Comparison of ENCODE assay signal across 10 cellular contexts in genomic region chr3:69203631-69204314, GRCh38.
DNase-seq lines count a peak whose midpoint lies in the region; ATAC-seq, FAIRE-seq and TF ChIP-seq lines count a peak whose summit lies in the region.
"Had no signal": no experiment of that assay in that cellular context is flagged by ENCODE, and none has a peak within 500 bp of the region (broad histone marks: within the 10 kb centered on the region; RNA-seq: fewer than 3 reads in every experiment).

No MANE protein-coding gene starts in this region.

- peak; percentile 8 for ATAC-seq in GM19395 (IDR thresholded peaks at IDR 0.05; ENCODE audit: unreplicated experiment)
- peak; percentile 8 for ATAC-seq in HG03280 (IDR thresholded peaks at IDR 0.05; ENCODE audit: unreplicated experiment)
- ATAC-seq in HG03457 (IDR thresholded peaks at IDR 0.05; ENCODE audit: unreplicated experiment), result no peak
- no peak for ATAC-seq in body of pancreas

- H3K27ac ChIP-seq in CD8-positive, alpha-beta memory T cell (ENCODE audit: low read depth, low read length), result no peak overlapping the region
- H3K27ac ChIP-seq in endothelial cell of umbilical vein (ENCODE audit: insufficient read depth, low read depth, low read length) (peak overlapping the region; percentile 68), GM23248 (no peak overlapping the region), body of pancreas (peak overlapping the region in 2 of 4 donors; percentile 26 to 31)

- no peak overlapping the region for H3K4me3 ChIP-seq in CD8-positive, alpha-beta memory T cell (ENCODE audit: low read length)
- no peak overlapping the region for H3K4me3 ChIP-seq in endothelial cell of umbilical vein (replicated peaks in 1 of 3; ENCODE audit: insufficient read depth in 1 of 3, low read depth in 1 of 3, low read length in 3 of 3)
- H3K4me3 ChIP-seq in GM23248, result no peak overlapping the region
- H3K4me3 ChIP-seq in body of pancreas, result no peak overlapping the region

- intact Hi-C loops in endothelial cell of umbilical vein (cut with micrococcal nuclease) (no loop called here), body of pancreas (cut with DNase I) (no loop called here)

- no peak overlapping the region for H3K4me2 ChIP-seq in endothelial cell of umbilical vein (ENCODE audit: insufficient read depth, low read length)
- no peak overlapping the region for H3K4me2 ChIP-seq in GM23248 (ENCODE audit: unreplicated experiment)

- no peaks in the 10 kb centered on the region for H3K9me1 ChIP-seq in endothelial cell of umbilical vein (replicated peaks; ENCODE audit: control insufficient read depth, extremely low read depth, insufficient read depth, low read length)

- CTCF ChIA-PET in CD8-positive, alpha-beta memory T cell (lab: Charles Lee), result interaction anchor here (1.8 kb wide), 1 partner anchor 42 kb away, joined by 8 read pairs; no protein-coding TSS in a partner anchor
- CTCF ChIA-PET in endothelial cell of umbilical vein (lab: Charles Lee), result interaction anchor here (0.7 kb wide), 1 partner anchor 19 kb away, joined by 3 read pairs; no protein-coding TSS in a partner anchor

- no peaks in the 10 kb centered on the region for H3K9me2 ChIP-seq in GM23248 (ENCODE audit: insufficient read depth)

- no peaks in the 10 kb centered on the region for H3K9me3 ChIP-seq in CD8-positive, alpha-beta memory T cell (ENCODE audit: low read length)
- no peaks in the 10 kb centered on the region for H3K9me3 ChIP-seq in endothelial cell of umbilical vein (replicated peaks; ENCODE audit: control insufficient read depth, insufficient read depth, low read length)
- H3K9me3 ChIP-seq in GM23248 (ENCODE audit: low read depth), result no peaks in the 10 kb centered on the region
- H3K9me3 ChIP-seq in body of pancreas, result no peaks in the 10 kb centered on the region

- 71 to 76% methylated on average over 5 of the region's 5 CpGs for WGBS in GM23248 (ENCODE audit: low coverage in 1 of 2, low lambda C conversion rate in 2 of 2, missing lambda C conversion rate in 2 of 2), 2 experiments
- WGBS in body of pancreas, 2 donors, result 50 to 55% methylated on average over 5 of the region's 5 CpGs

- FAIRE-seq in endothelial cell of umbilical vein (lab: Jason Lieb, UNC) (no peak), frontal cortex (lab: Jason Lieb, UNC) (no peak)

- TF ChIP-seq CTCF in endothelial cell of umbilical vein (IDR thresholded peaks at IDR 0.05; ENCODE audit: extremely low read depth in 1 of 2, insufficient read depth in 1 of 2, low read depth in 1 of 2, low read length in 2 of 2) (no peak), body of pancreas (IDR thresholded peaks at IDR 0.05) (no peak)

- H3K9ac ChIP-seq in endothelial cell of umbilical vein (replicated peaks; ENCODE audit: extremely low read depth, insufficient read depth, low read length), result no peak overlapping the region
- no peak overlapping the region for H3K9ac ChIP-seq in GM23248

- H3F3A ChIP-seq in GM23248 (ENCODE audit: insufficient read depth), result no peaks in the 10 kb centered on the region

- dilution Hi-C loops in endothelial cell of umbilical vein (cut with MboI; ENCODE audit: extremely low pct_ligation_motif_present, low sequenced_read_pairs), result no loop called here

- no peak for DNase-seq in CD8-positive, alpha-beta memory T cell
- DNase-seq in endothelial cell of umbilical vein (ENCODE audit: low read depth, low spot score) (no peak), frontal cortex (ENCODE audit: low spot score in 2 of 2) (no peak), GM23248 (no peak), body of pancreas (no peak)
- DNase-seq: cortex of kidney, DND-41 had no signal

- POLR2A ChIA-PET in CD8-positive, alpha-beta memory T cell (lab: Charles Lee), result no interaction called here
- POLR2A ChIA-PET in endothelial cell of umbilical vein (lab: Charles Lee), result no interaction called here

- H3K27ac Mint-ChIP-seq in CD8-positive, alpha-beta memory T cell, result peak overlapping the region in 6 of 8 donors; percentile 48 to 72 (median 62)

- no peaks in the 10 kb centered on the region for H4K20me1 ChIP-seq in endothelial cell of umbilical vein (replicated peaks; ENCODE audit: control insufficient read depth, extremely low read depth, insufficient read depth, low read length)
- H4K20me1 ChIP-seq in GM23248 (ENCODE audit: insufficient read depth), result no peaks in the 10 kb centered on the region

- H2AFZ ChIP-seq in endothelial cell of umbilical vein (ENCODE audit: low read depth, low read length) (no peak overlapping the region), GM23248 (no peak overlapping the region)

- no peaks in the 10 kb centered on the region for H3K27me3 ChIP-seq in CD8-positive, alpha-beta memory T cell (ENCODE audit: insufficient read depth, low read length, poor library complexity, severe bottlenecking)
- no peaks in the 10 kb centered on the region for H3K27me3 ChIP-seq in endothelial cell of umbilical vein (ENCODE audit: control insufficient read depth in 2 of 2, insufficient read depth in 2 of 2, low read length in 2 of 2)
- peaks cover 53% of the 10 kb centered on the region for H3K27me3 ChIP-seq in GM23248 (replicated peaks; ENCODE audit: insufficient read depth)
- H3K27me3 ChIP-seq in body of pancreas, result no peaks in the 10 kb centered on the region

- peaks cover 26 to 54% (median 48%) of the 10 kb centered on the region in 3 donors for H3K4me1 Mint-ChIP-seq in CD8-positive, alpha-beta memory T cell

- H3K9me3 Mint-ChIP-seq in CD8-positive, alpha-beta memory T cell, result no peaks in the 10 kb centered on the region

- no peaks in the 10 kb centered on the region for H3K27me3 Mint-ChIP-seq in CD8-positive, alpha-beta memory T cell

- no TSS peak for BruUV-seq in endothelial cell of umbilical vein (replicated peaks; lab: Mats Ljungman, UMichigan)

- H3K4me1 ChIP-seq in CD8-positive, alpha-beta memory T cell (ENCODE audit: insufficient read depth, low read length), result peaks cover 17% of the 10 kb centered on the region
- H3K4me1 ChIP-seq in endothelial cell of umbilical vein (ENCODE audit: control insufficient read depth, extremely low read depth, insufficient read depth, low read length) (peaks cover 35% of the 10 kb centered on the region), GM23248 (ENCODE audit: insufficient read depth) (no peaks in the 10 kb centered on the region), body of pancreas (peaks cover 11% of the 10 kb centered on the region)

- TF ChIP-seq POLR2A in endothelial cell of umbilical vein (IDR thresholded peaks at IDR 0.05; ENCODE audit: low read depth, low read length) (no peak), body of pancreas (IDR thresholded peaks at IDR 0.05) (no peak)

- H3K36me3 Mint-ChIP-seq in CD8-positive, alpha-beta memory T cell, result peaks cover 0 to 2% (median 0%) of the 10 kb centered on the region in 3 donors

- peak overlapping the region in 1 of 7 donors; percentile 34 for H3K4me3 Mint-ChIP-seq in CD8-positive, alpha-beta memory T cell

- no peaks in the 10 kb centered on the region for H3K79me2 ChIP-seq in endothelial cell of umbilical vein (ENCODE audit: control insufficient read depth, insufficient read depth, low read length)
- H3K79me2 ChIP-seq in GM23248 (ENCODE audit: insufficient read depth), result no peaks in the 10 kb centered on the region

- no peaks in the 10 kb centered on the region for H3K36me3 ChIP-seq in CD8-positive, alpha-beta memory T cell (ENCODE audit: insufficient read depth, low read length)
- H3K36me3 ChIP-seq in endothelial cell of umbilical vein (ENCODE audit: control insufficient read depth in 2 of 2, extremely low read depth in 1 of 2, insufficient read depth in 2 of 2, low read length in 2 of 2), result no peaks in the 10 kb centered on the region
- no peaks in the 10 kb centered on the region for H3K36me3 ChIP-seq in GM23248 (ENCODE audit: low read depth)
- no peaks in the 10 kb centered on the region for H3K36me3 ChIP-seq in body of pancreas (replicated peaks in 1 of 2; ENCODE audit: insufficient read depth in 1 of 2, low read depth in 2 of 2)

- in situ Hi-C loops in GM23248 (cut with MboI), result no loop called here

TF ChIP-seq in endothelial cell of umbilical vein, 7 proteins besides CTCF, POLR2A, EP300 and RAD21:
- TF ChIP-seq POLR2AphosphoS5 (IDR thresholded peaks at IDR 0.05; ENCODE audit: insufficient read depth, low read depth, low read length), result no peak
- TF ChIP-seq JUN (IDR thresholded peaks at IDR 0.05; ENCODE audit: borderline replicate concordance, insufficient read depth, insufficient read length, low read depth), result no peak
- TF ChIP-seq, protein P1, sequence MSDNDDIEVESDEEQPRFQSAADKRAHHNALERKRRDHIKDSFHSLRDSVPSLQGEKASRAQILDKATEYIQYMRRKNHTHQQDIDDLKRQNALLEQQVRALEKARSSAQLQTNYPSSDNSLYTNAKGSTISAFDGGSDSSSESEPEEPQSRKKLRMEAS (IDR thresholded peaks at IDR 0.05; ENCODE audit: insufficient read depth, insufficient read length), result no peak
- no peak for TF ChIP-seq FOS (IDR thresholded peaks at IDR 0.05; ENCODE audit: borderline replicate concordance, insufficient read depth, low read length)
- no peak for TF ChIP-seq GATA2 (IDR thresholded peaks at IDR 0.05; ENCODE audit: insufficient read depth, insufficient read length, low read depth, low read length)
- no peak for TF ChIP-seq EZH2 (IDR thresholded peaks at IDR 0.05; ENCODE audit: borderline replicate concordance, low read depth, low read length, severe bottlenecking)
- no peak for TF ChIP-seq MYC (IDR thresholded peaks at IDR 0.05; ENCODE audit: low read depth, low read length)
TF ChIP-seq in endothelial cell of umbilical vein: peak in this region for 0.

Comparison
In these comparisons a context has a peak if more than half of its experiments do, and no peak if none do; other contexts are left out.
1. ATAC-seq: peak in GM19395 (single experiment) and HG03280 (single experiment); none in HG03457 (single experiment) and body of pancreas (single experiment).